1 cellular context compared by ENCODE assay signal in the genomic region with DNA sequence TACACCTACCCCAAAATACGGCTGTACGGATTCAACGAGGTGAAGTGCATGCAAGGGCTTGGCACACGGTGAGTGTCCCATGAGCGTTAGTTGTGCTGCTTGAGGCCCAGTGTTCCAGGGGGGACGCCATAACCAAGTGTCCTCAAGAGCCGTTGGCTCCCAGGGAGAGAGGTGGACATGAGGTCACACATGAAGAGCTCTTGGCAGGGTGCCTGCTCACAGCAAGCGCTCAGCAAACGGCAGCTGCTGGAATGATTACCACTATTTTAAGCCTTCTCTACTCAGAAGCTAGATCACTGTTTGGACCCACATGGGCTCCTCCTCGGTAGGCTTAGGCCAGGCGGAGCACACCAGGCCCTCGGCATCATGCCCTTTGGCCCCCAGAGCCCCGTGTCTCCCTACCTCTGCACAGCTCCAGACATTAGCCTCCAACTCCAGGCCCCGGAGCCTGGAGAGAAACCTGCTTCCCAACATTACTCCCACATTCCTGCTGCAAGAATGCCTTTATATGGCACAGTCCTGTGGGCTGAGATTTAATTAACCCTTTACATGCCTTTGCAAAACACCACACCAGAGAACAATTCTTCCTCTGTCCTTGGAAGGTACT.
TF ChIP-seq lines count a peak whose summit lies in the region.

No MANE protein-coding gene starts in this region.

TF ChIP-seq in K562, 482 proteins besides CTCF, POLR2A, EP300 and RAD21 (continued from another document and continues in another):
- TF ChIP-seq, protein P1, sequence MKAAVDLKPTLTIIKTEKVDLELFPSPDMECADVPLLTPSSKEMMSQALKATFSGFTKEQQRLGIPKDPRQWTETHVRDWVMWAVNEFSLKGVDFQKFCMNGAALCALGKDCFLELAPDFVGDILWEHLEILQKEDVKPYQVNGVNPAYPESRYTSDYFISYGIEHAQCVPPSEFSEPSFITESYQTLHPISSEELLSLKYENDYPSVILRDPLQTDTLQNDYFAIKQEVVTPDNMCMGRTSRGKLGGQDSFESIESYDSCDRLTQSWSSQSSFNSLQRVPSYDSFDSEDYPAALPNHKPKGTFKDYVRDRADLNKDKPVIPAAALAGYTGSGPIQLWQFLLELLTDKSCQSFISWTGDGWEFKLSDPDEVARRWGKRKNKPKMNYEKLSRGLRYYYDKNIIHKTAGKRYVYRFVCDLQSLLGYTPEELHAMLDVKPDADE (conservative IDR thresholded peaks at IDR 0.05; ENCODE audit: control insufficient read depth, low read depth, low read length): no peak
- no peak for TF ChIP-seq CHD1 (IDR thresholded peaks at IDR 0.05; ENCODE audit: low read length)
- no peak for TF ChIP-seq TBL1XR1 (IDR thresholded peaks at IDR 0.05; ENCODE audit: low read length in 2 of 2)
- TF ChIP-seq HES1 (IDR thresholded peaks at IDR 0.05; ENCODE audit: low read depth): no peak
- TF ChIP-seq PREB (CRISPR knock-in tag; IDR thresholded peaks at IDR 0.05): no peak
- TF ChIP-seq, protein P2, sequence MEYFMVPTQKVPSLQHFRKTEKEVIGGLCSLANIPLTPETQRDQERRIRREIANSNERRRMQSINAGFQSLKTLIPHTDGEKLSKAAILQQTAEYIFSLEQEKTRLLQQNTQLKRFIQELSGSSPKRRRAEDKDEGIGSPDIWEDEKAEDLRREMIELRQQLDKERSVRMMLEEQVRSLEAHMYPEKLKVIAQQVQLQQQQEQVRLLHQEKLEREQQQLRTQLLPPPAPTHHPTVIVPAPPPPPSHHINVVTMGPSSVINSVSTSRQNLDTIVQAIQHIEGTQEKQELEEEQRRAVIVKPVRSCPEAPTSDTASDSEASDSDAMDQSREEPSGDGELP (CRISPR knock-in tag; IDR thresholded peaks at IDR 0.05; ENCODE audit: borderline replicate concordance): peak; percentile 53; the same call in 1 of the 2 replicates
- TF ChIP-seq CEBPB (tag; IDR thresholded peaks at IDR 0.05): no peak
- no peak for TF ChIP-seq SMARCB1 (IDR thresholded peaks at IDR 0.05; ENCODE audit: insufficient read length, low read depth)
- TF ChIP-seq RCOR1 (IDR thresholded peaks at IDR 0.05; ENCODE audit: borderline replicate concordance in 1 of 2, low read depth in 2 of 2, low read length in 2 of 2): peak in 1 of 2 experiments; percentile 33; a peak in 1 of 4 replicates
- no peak for TF ChIP-seq MEF2A (IDR thresholded peaks at IDR 0.05; ENCODE audit: control insufficient read depth, low read depth, low read length)
- 0 out of 2 replicates have a peak, but pooled peaks have one; percentile 46 for TF ChIP-seq NFRKB (IDR thresholded peaks at IDR 0.05; ENCODE audit: low read depth)
- TF ChIP-seq AFF4 (CRISPR knock-in tag; IDR thresholded peaks at IDR 0.05): no peak
- TF ChIP-seq ZNF584 (CRISPR knock-in tag; IDR thresholded peaks at IDR 0.05; ENCODE audit: low read depth): 0 out of 2 replicates have a peak, but pooled peaks have one; percentile 54
- TF ChIP-seq NFE2L1 (tag; IDR thresholded peaks at IDR 0.05; ENCODE audit: borderline replicate concordance, low read depth): no peak
- TF ChIP-seq RB1 (IDR thresholded peaks at IDR 0.05; ENCODE audit: low read depth): peak; percentile 24; the same call in 1 of the 2 replicates
- TF ChIP-seq ZNF644 (tag; IDR thresholded peaks at IDR 0.05; ENCODE audit: low read depth): no peak
- TF ChIP-seq, protein P3, sequence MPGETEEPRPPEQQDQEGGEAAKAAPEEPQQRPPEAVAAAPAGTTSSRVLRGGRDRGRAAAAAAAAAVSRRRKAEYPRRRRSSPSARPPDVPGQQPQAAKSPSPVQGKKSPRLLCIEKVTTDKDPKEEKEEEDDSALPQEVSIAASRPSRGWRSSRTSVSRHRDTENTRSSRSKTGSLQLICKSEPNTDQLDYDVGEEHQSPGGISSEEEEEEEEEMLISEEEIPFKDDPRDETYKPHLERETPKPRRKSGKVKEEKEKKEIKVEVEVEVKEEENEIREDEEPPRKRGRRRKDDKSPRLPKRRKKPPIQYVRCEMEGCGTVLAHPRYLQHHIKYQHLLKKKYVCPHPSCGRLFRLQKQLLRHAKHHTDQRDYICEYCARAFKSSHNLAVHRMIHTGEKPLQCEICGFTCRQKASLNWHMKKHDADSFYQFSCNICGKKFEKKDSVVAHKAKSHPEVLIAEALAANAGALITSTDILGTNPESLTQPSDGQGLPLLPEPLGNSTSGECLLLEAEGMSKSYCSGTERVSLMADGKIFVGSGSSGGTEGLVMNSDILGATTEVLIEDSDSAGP (CRISPR knock-in tag; IDR thresholded peaks at IDR 0.05): no peak
- TF ChIP-seq DPF2 (IDR thresholded peaks at IDR 0.05): peak; percentile 37
- TF ChIP-seq, protein P4, sequence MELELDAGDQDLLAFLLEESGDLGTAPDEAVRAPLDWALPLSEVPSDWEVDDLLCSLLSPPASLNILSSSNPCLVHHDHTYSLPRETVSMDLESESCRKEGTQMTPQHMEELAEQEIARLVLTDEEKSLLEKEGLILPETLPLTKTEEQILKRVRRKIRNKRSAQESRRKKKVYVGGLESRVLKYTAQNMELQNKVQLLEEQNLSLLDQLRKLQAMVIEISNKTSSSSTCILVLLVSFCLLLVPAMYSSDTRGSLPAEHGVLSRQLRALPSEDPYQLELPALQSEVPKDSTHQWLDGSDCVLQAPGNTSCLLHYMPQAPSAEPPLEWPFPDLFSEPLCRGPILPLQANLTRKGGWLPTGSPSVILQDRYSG (tag; conservative IDR thresholded peaks at IDR 0.05; ENCODE audit: low read depth): 0 out of 2 replicates have a peak, but pooled peaks have one; percentile 75
- TF ChIP-seq PHB2 (IDR thresholded peaks at IDR 0.05; ENCODE audit: low read depth): no peak
- peak; percentile 76 for TF ChIP-seq JUND (IDR thresholded peaks at IDR 0.05; ENCODE audit: borderline replicate concordance, low read depth, low read length)
- TF ChIP-seq JUND (tag; IDR thresholded peaks at IDR 0.05; ENCODE audit: borderline replicate concordance, low read depth, low read length): peak; percentile 87; the same call in 2 of the 3 replicates
- TF ChIP-seq, protein P5, sequence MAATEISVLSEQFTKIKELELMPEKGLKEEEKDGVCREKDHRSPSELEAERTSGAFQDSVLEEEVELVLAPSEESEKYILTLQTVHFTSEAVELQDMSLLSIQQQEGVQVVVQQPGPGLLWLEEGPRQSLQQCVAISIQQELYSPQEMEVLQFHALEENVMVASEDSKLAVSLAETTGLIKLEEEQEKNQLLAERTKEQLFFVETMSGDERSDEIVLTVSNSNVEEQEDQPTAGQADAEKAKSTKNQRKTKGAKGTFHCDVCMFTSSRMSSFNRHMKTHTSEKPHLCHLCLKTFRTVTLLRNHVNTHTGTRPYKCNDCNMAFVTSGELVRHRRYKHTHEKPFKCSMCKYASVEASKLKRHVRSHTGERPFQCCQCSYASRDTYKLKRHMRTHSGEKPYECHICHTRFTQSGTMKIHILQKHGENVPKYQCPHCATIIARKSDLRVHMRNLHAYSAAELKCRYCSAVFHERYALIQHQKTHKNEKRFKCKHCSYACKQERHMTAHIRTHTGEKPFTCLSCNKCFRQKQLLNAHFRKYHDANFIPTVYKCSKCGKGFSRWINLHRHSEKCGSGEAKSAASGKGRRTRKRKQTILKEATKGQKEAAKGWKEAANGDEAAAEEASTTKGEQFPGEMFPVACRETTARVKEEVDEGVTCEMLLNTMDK (IDR thresholded peaks at IDR 0.05; ENCODE audit: borderline replicate concordance, insufficient read depth, low read depth, low read length, poor library complexity, severe bottlenecking): no peak
- 0 out of 2 replicates have a peak, but pooled peaks have one; percentile 30 for TF ChIP-seq FOXJ2 (tag; IDR thresholded peaks at IDR 0.05)
- TF ChIP-seq MTA1 (IDR thresholded peaks at IDR 0.05; ENCODE audit: borderline replicate concordance): no peak
- TF ChIP-seq, protein P6, sequence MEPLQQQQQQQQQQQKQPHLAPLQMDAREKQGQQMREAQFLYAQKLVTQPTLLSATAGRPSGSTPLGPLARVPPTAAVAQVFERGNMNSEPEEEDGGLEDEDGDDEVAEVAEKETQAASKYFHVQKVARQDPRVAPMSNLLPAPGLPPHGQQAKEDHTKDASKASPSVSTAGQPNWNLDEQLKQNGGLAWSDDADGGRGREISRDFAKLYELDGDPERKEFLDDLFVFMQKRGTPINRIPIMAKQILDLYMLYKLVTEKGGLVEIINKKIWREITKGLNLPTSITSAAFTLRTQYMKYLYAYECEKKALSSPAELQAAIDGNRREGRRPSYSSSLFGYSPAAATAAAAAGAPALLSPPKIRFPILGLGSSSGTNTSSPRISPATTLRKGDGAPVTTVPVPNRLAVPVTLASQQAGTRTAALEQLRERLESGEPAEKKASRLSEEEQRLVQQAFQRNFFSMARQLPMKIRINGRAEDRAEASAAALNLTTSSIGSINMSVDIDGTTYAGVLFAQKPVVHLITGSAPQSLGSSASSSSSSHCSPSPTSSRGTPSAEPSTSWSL (CRISPR knock-in tag; IDR thresholded peaks at IDR 0.05; ENCODE audit: borderline replicate concordance): no peak
- no peak for TF ChIP-seq TCF15 (CRISPR knock-in tag; IDR thresholded peaks at IDR 0.05)
- TF ChIP-seq THAP12 (CRISPR knock-in tag; IDR thresholded peaks at IDR 0.05): no peak
- TF ChIP-seq ESRRB (CRISPR knock-in tag; IDR thresholded peaks at IDR 0.05; ENCODE audit: borderline replicate concordance): no peak
- peak; percentile 11 for TF ChIP-seq CHD4 (IDR thresholded peaks at IDR 0.05; ENCODE audit: insufficient read depth, insufficient replicate concordance, low read depth, low read length, poor library complexity, severe bottlenecking)
- TF ChIP-seq NFATC3 (IDR thresholded peaks at IDR 0.05): no peak
- no peak for TF ChIP-seq USF2 (CRISPR knock-in tag; IDR thresholded peaks at IDR 0.05)
